ENCODE assay signal across 8 cellular contexts in genomic region chr2:96011129-96011455, GRCh38. TPM values are rescaled to one million over a fixed set of nuclear protein-coding genes. Genes with fewer than 3 reads are reported as not detected.
DNase-seq lines count a peak whose midpoint lies in the region; ATAC-seq, FAIRE-seq and TF ChIP-seq lines count a peak whose summit lies in the region.
"Not testable (repeated sequence)": the region's sequence is repeated elsewhere in the genome, so short reads cannot be mapped to it uniquely, and the experiment has no call there.

No MANE protein-coding gene starts in this region.

- not testable (repeated sequence) for H3K4ac ChIP-seq in H1 (replicated peaks; ENCODE audit: insufficient read length, low read depth, low read length)

- peak overlapping the region; percentile 23; the same call in 1 of the 2 replicates for H3K4me3 ChIP-seq in AG04449 (ENCODE audit: low read depth, low read length)
- H3K4me3 ChIP-seq in H1 (ENCODE audit: extremely low read depth in 1 of 4, insufficient read depth in 2 of 4, low read depth in 3 of 4, low read length in 4 of 4) = peak overlapping the region in 2 of 4 experiments; percentile 15 to 51; a peak in 3 of 8 replicates
- not testable (repeated sequence) for H3K4me3 ChIP-seq in kidney epithelial cell (ENCODE audit: low read depth, low read length)

- H3K27me3 ChIP-seq in H1 (replicated peaks in 1 of 4; ENCODE audit: control insufficient read depth in 3 of 4, extremely low read depth in 1 of 4, insufficient read depth in 3 of 4, low read length in 3 of 4); kidney epithelial cell (ENCODE audit: control insufficient read depth, insufficient read depth, low read length): not testable (repeated sequence)

- peaks cover 12% of the 10 kb centered on the region for H3K27me3 Mint-ChIP-seq in activated T-cell treated with anti-CD3 and anti-CD28 coated beads, Interleukin-2, amount 50 U/mL, for 4 hours (ENCODE audit: low read depth)

- not testable (repeated sequence) for H3K9me3 Mint-ChIP-seq in activated T-cell treated with anti-CD3 and anti-CD28 coated beads, Interleukin-2, amount 50 U/mL, for 4 hours

- H3K4me2 ChIP-seq in H1 (ENCODE audit: insufficient read depth in 1 of 2, low read depth in 2 of 2, low read length in 2 of 2) = peak overlapping the region in 1 of 2 experiments; percentile 62; a peak in 3 of 4 replicates

- not testable (repeated sequence) for H2BK5ac ChIP-seq in H1 (ENCODE audit: low read depth, low read length)

- not testable (repeated sequence) for TF ChIP-seq POLR2A in GM18505 (IDR thresholded peaks at IDR 0.05; ENCODE audit: borderline replicate concordance, extremely low read depth, insufficient read depth, insufficient read length); H1 (IDR thresholded peaks at IDR 0.05; ENCODE audit: control extremely low read depth in 1 of 2, low read depth in 2 of 2, low read length in 2 of 2)

- not testable (repeated sequence) for FAIRE-seq in H1 (lab: Jason Lieb, UNC)

- POLR2A ChIA-PET in AG04449 (lab: Yijun Ruan, JAX); H1 (lab: Charles Lee; ENCODE audit: partially characterized antibody): not testable (repeated sequence)

- not testable (repeated sequence) for H3K56ac ChIP-seq in H1 (replicated peaks; ENCODE audit: insufficient read length, low read depth, low read length)

- not testable (repeated sequence) for TF ChIP-seq RAD21 in H1 (IDR thresholded peaks at IDR 0.05 in 1 of 2, conservative IDR thresholded peaks at IDR 0.05 in 1 of 2; ENCODE audit: low read depth in 2 of 2, low read length in 2 of 2)

- H2BK120ac ChIP-seq in H1 (replicated peaks; ENCODE audit: low read depth, low read length) = not testable (repeated sequence)

- H3K14ac ChIP-seq in H1 (ENCODE audit: insufficient read length) = not testable (repeated sequence)

- H2AK5ac ChIP-seq in H1 (ENCODE audit: low read depth, low read length) = not testable (repeated sequence)

- H2BK20ac ChIP-seq in H1 (ENCODE audit: low read length) = not testable (repeated sequence)

- not testable (repeated sequence) for H3K9me3 ChIP-seq in H1 (ENCODE audit: insufficient read depth in 2 of 2, low read depth in 1 of 2, low read length in 1 of 2)

- not testable (repeated sequence) for H4K8ac ChIP-seq in H1 (ENCODE audit: extremely low read depth, insufficient read depth, low read length)

- ATAC-seq in GM18505 (IDR thresholded peaks at IDR 0.05; ENCODE audit: unreplicated experiment) (peak; percentile 28), HG02852 (IDR thresholded peaks at IDR 0.05; ENCODE audit: unreplicated experiment) (peak; percentile 25)
- peak in 1 of 2 donors; percentile 1 for ATAC-seq in activated T-cell treated with anti-CD3 and anti-CD28 coated beads, Interleukin-2, amount 50 U/mL, for 4 hours

- CTCF ChIA-PET in AG04449 (lab: Yijun Ruan, JAX) = interaction anchor here (2.1 kb wide), 1 partner anchor 12 kb away, joined by 10 read pairs; no protein-coding TSS in a partner anchor
- CTCF ChIA-PET in H1 (lab: Charles Lee; ENCODE audit: partially characterized antibody) = interaction anchor here (0.9 kb wide), 1 partner anchor 106 kb away, joined by 3 read pairs; the partner anchor contains the start of gene ADRA2B

- not testable (repeated sequence) for DNase-seq in AG04449 (ENCODE audit: low read depth, low spot score); activated T-cell treated with anti-CD3 and anti-CD28 coated beads, Interleukin-2, amount 50 U/mL, for 4 hours; H1 (ENCODE audit: low read depth in 1 of 2, low spot score in 2 of 2); kidney epithelial cell (ENCODE audit: low read depth)
- DNase-seq in NCI-H226 (peak; percentile 39), retina (peak; percentile 43)

- not testable (repeated sequence) for H3K23me2 ChIP-seq in H1 (ENCODE audit: low read depth, low read length)

- not testable (repeated sequence) for H2AFZ ChIP-seq in H1 (ENCODE audit: low read length)

- not testable (repeated sequence) for TF ChIP-seq EP300 in H1 (IDR thresholded peaks at IDR 0.05; ENCODE audit: borderline replicate concordance in 1 of 2, low read depth in 2 of 2, low read length in 2 of 2)

- H3K18ac ChIP-seq in H1 (ENCODE audit: extremely low read depth, low read length) = not testable (repeated sequence)

- H3K23ac ChIP-seq in H1 (ENCODE audit: insufficient read length) = not testable (repeated sequence)

- H2BK12ac ChIP-seq in H1 (ENCODE audit: low read depth, low read length) = not testable (repeated sequence)

- H4K5ac ChIP-seq in H1 (ENCODE audit: insufficient read length, low read depth, low read length) = not testable (repeated sequence)

- not testable (repeated sequence) for H3K4me1 ChIP-seq in H1 (replicated peaks in 1 of 4; ENCODE audit: control insufficient read depth in 3 of 4, insufficient read depth in 4 of 4, low read length in 3 of 4)

- not testable (repeated sequence) for H2BK15ac ChIP-seq in H1 (ENCODE audit: low read length)

- not testable (repeated sequence) for H3K27ac ChIP-seq in H1 (ENCODE audit: low read depth, low read length)

- not testable (repeated sequence) for H3K36me3 ChIP-seq in H1 (ENCODE audit: control insufficient read depth in 2 of 4, insufficient read depth in 4 of 4, low read length in 3 of 4); kidney epithelial cell (ENCODE audit: control insufficient read depth, insufficient read depth, low read length)

- H4K20me1 ChIP-seq in H1 (replicated peaks in 1 of 2; ENCODE audit: control insufficient read depth in 1 of 2, insufficient read depth in 2 of 2, low read length in 2 of 2) = not testable (repeated sequence)

- peak overlapping the region; percentile 64 for H3K4me3 Mint-ChIP-seq in activated T-cell treated with anti-CD3 and anti-CD28 coated beads, Interleukin-2, amount 50 U/mL, for 4 hours

- H3K4me1 Mint-ChIP-seq in activated T-cell treated with anti-CD3 and anti-CD28 coated beads, Interleukin-2, amount 50 U/mL, for 4 hours (ENCODE audit: low read depth) = peaks cover 10% of the 10 kb centered on the region

- H3K79me1 ChIP-seq in H1 (ENCODE audit: low read depth, low read length) = not testable (repeated sequence)

- TF ChIP-seq CTCF in AG04449 (IDR thresholded peaks at IDR 0.05; ENCODE audit: insufficient read depth, low read length, missing control alignments) = peak; percentile 28
- peak in 2 of 3 experiments; percentile 25 to 36; a peak in 3 of 4 replicates for TF ChIP-seq CTCF in H1 (IDR thresholded peaks at IDR 0.05; ENCODE audit: control extremely low read depth in 1 of 3, insufficient read depth in 1 of 3, low read depth in 1 of 3, low read length in 3 of 3)
- TF ChIP-seq CTCF in kidney epithelial cell (IDR thresholded peaks at IDR 0.05; ENCODE audit: insufficient read depth, low read length, poor library complexity, severe bottlenecking) = peak; percentile 12

- WGBS in H1 (ENCODE audit: extremely low coverage in 1 of 2, insufficient coverage in 1 of 2, insufficient read length in 1 of 2, insufficient replicate concordance in 2 of 2, low coverage in 1 of 2, low lambda C conversion rate in 2 of 2, missing lambda C conversion rate in 1 of 2), 2 experiments = 15% methylated on average over 4 of the region's 4 CpGs; no CpG with 5 or more reads in 1 of the 2 experiments

- H3K79me2 ChIP-seq in H1 (ENCODE audit: control insufficient read depth in 1 of 2, insufficient read depth in 2 of 2, low read length in 2 of 2) = not testable (repeated sequence)

- not testable (repeated sequence) for H3K9ac ChIP-seq in H1 (replicated peaks in 1 of 4; ENCODE audit: extremely low read depth in 1 of 4, low read depth in 3 of 4, low read length in 3 of 4)

- H3K36me3 Mint-ChIP-seq in activated T-cell treated with anti-CD3 and anti-CD28 coated beads, Interleukin-2, amount 50 U/mL, for 4 hours (ENCODE audit: insufficient read depth) = not testable (repeated sequence)

- H4K91ac ChIP-seq in H1 (replicated peaks; ENCODE audit: insufficient read length, low read length) = not testable (repeated sequence)

RNA-seq across cellular contexts. Expression of gene ANKRD36C, which starts 19.5 kb away (rescaled TPM):
- total RNA-seq in activated T-cell treated with anti-CD3 and anti-CD28 coated beads, Interleukin-2, amount 50 U/mL, for 4 hours = 10 to 100 TPM; 18.5 to 20.6 (median 20.5) TPM
- total RNA-seq in H1 (2021; fragmentation: NEBNext Ultra II Directional; extraction: Animal tissue kit (Norgen Biotek cat#: 25700)) = 6.4 and 7.3 TPM in 2 replicates
- 0.89 and 1.1 TPM in 2 replicates for polyA plus RNA-seq in H1 (2011; rRNA removed)
- 0.94 TPM for polyA plus RNA-seq in H1 (2011; cell fraction: cytosol; rRNA removed)
- polyA plus RNA-seq in H1 (2011; cell fraction: nucleus; rRNA removed) = 5.2 TPM
- polyA plus RNA-seq in H1 (2012, experiment 1 of 2) = 0.93 to 2.0 TPM (median 1.7 TPM) in 4 replicates
- 0.34 TPM for polyA plus RNA-seq in H1 (2012, experiment 2 of 2)
- polyA plus RNA-seq in H1 (2013, experiment 1 of 2) = 2.4 TPM
- 1.9 TPM for polyA plus RNA-seq in H1 (2013, experiment 2 of 2)
- polyA minus RNA-seq in H1 (2011; rRNA and poly(A)+ RNA removed) = 26.6 and 34.0 TPM in 2 replicates
- polyA minus RNA-seq in H1 (2011; cell fraction: cytosol; rRNA and poly(A)+ RNA removed) = 2.7 TPM
- polyA minus RNA-seq in H1 (2011; cell fraction: nucleus; rRNA and poly(A)+ RNA removed) = 87.8 TPM
- total RNA-seq in kidney epithelial cell = 14.0 and 19.0 TPM in 2 replicates

RNA-seq across cellular contexts. Expression of gene GPAT2, which starts 23.6 kb away (rescaled TPM):
- 10 to 100 TPM in 1 of 3 donors, 1 to 10 TPM in 1, under 1 TPM in 1; 0.20 to 12.8 (median 9.3) TPM for total RNA-seq in activated T-cell treated with anti-CD3 and anti-CD28 coated beads, Interleukin-2, amount 50 U/mL, for 4 hours
- total RNA-seq in H1 (2021; fragmentation: NEBNext Ultra II Directional; extraction: Animal tissue kit (Norgen Biotek cat#: 25700)) = 0.63 and 1.0 TPM in 2 replicates
- 0.26 and 0.69 TPM in 2 replicates for polyA plus RNA-seq in H1 (2011; rRNA removed)
- 0.44 TPM for polyA plus RNA-seq in H1 (2011; cell fraction: cytosol; rRNA removed)
- 2.2 TPM for polyA plus RNA-seq in H1 (2011; cell fraction: nucleus; rRNA removed)
- polyA plus RNA-seq in H1 (2012, experiment 1 of 2) = 0.28 to 0.81 TPM (median 0.46 TPM) in 4 replicates
- polyA plus RNA-seq in H1 (2012, experiment 2 of 2) = 0.46 TPM
- polyA plus RNA-seq in H1 (2013, experiment 1 of 2) = 0.51 TPM
- polyA plus RNA-seq in H1 (2013, experiment 2 of 2) = 0.42 TPM
- polyA minus RNA-seq in H1 (2011; rRNA and poly(A)+ RNA removed) = 0.10 and 0.66 TPM in 2 replicates
- polyA minus RNA-seq in H1 (2011; cell fraction: cytosol; rRNA and poly(A)+ RNA removed) = 1.3 TPM
- polyA minus RNA-seq in H1 (2011; cell fraction: nucleus; rRNA and poly(A)+ RNA removed) = 0.80 TPM
- 1.3 and 1.6 TPM in 2 replicates for total RNA-seq in kidney epithelial cell
